In the genomic region with DNA sequence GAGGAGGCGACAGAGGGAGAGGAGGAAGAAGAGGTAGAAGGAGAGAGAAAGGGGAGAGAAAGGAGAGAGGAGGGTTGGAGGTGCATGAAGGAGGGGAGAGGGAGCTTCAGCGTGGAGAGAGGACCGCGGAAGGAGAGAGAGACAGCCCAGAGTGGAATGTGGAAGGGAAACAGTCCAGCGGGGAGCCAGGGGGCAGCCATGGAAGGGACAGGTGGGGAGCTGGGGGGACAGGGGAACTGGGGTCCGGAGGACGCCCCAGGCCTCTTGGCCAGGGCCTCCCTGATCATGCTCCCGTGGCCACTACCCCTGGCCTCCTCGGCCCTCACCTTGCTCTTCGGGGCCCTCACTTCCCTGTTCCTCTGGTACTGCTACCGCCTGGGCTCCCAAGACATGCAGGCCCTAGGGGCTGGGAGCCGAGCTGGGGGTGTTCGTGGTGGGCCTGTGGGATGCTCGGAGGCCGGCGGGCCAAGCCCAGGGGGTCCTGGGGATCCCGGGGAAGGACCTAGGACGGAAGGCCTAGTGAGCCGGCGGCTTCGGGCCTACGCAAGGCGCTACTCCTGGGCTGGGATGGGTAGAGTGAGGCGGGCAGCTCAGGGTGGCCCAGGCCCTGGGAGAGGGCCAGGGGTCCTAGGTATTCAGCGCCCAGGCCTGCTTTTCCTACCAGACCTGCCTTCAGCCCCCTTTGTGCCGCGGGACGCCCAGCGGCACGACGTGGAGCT, we compare ENCODE assay signal across 2 cellular contexts.
TF ChIP-seq lines count a peak whose summit lies in the region.

No MANE protein-coding gene starts in this region.

TF ChIP-seq in A549, 52 proteins besides CTCF, POLR2A, EP300 and RAD21:
- no peak for TF ChIP-seq RCOR1 (IDR thresholded peaks at IDR 0.05; ENCODE audit: low read depth, low read length)
- no peak for TF ChIP-seq SREBF2 (IDR thresholded peaks at IDR 0.05)
- TF ChIP-seq CBX2 (IDR thresholded peaks at IDR 0.05; ENCODE audit: borderline replicate concordance, low read depth): no peak
- no peak for TF ChIP-seq NR3C1 (IDR thresholded peaks at IDR 0.05)
- TF ChIP-seq RFX5 (IDR thresholded peaks at IDR 0.05): no peak
- TF ChIP-seq CEBPB (IDR thresholded peaks at IDR 0.05): no peak
- TF ChIP-seq ESRRA (IDR thresholded peaks at IDR 0.05; ENCODE audit: borderline replicate concordance, low read length): no peak
- no peak for TF ChIP-seq GATA3 (IDR thresholded peaks at IDR 0.05; ENCODE audit: borderline replicate concordance)
- TF ChIP-seq FOSL2 (IDR thresholded peaks at IDR 0.05): no peak
- TF ChIP-seq FOSL2 (CRISPR knock-in tag; IDR thresholded peaks at IDR 0.05): no peak
- no peak for TF ChIP-seq JUN (IDR thresholded peaks at IDR 0.05)
- no peak for TF ChIP-seq ZSCAN20 (CRISPR knock-in tag; IDR thresholded peaks at IDR 0.05)
- TF ChIP-seq ATOH8 (CRISPR knock-in tag; IDR thresholded peaks at IDR 0.05; ENCODE audit: low read depth): no peak
- no peak for TF ChIP-seq EHF (CRISPR knock-in tag; IDR thresholded peaks at IDR 0.05)
TF ChIP-seq in A549: peak in this region for 0.

TF ChIP-seq in K562, 482 proteins besides CTCF, POLR2A, EP300 and RAD21:
- 0 out of 2 replicates have a peak, but pooled peaks have one; percentile 47 for TF ChIP-seq ZBTB26 (CRISPR knock-in tag; IDR thresholded peaks at IDR 0.05)
- TF ChIP-seq XRCC3 (IDR thresholded peaks at IDR 0.05): no peak
